ENCODE assay signal across 1 cellular context in genomic region chr19:42942187-42942789, GRCh38.
TF ChIP-seq lines count a peak whose summit lies in the region.

No MANE protein-coding gene starts in this region.

TF ChIP-seq in K562, 482 proteins besides CTCF, POLR2A, EP300 and RAD21:
- TF ChIP-seq OTX1 (CRISPR knock-in tag; IDR thresholded peaks at IDR 0.05) (no peak), TSC22D4 (tag; IDR thresholded peaks at IDR 0.05) (no peak), XRCC4 (IDR thresholded peaks at IDR 0.05; ENCODE audit: extremely low read depth, insufficient read depth, insufficient read length) (no peak), PHF20 (IDR thresholded peaks at IDR 0.05; ENCODE audit: partially characterized antibody) (no peak), ZBTB7A (IDR thresholded peaks at IDR 0.05; ENCODE audit: borderline replicate concordance, control insufficient read depth, low read depth, low read length) (no peak)
